In genomic region chr14:74418031-74418430, GRCh38 we compare ENCODE assay signal across 31 cellular contexts. TPM values are rescaled to one million over a fixed set of nuclear protein-coding genes. Genes with fewer than 3 reads are reported as not detected.
"Had no signal": no experiment of that assay in that cellular context is flagged by ENCODE, and none has a peak within 500 bp of the region (broad histone marks: within the 10 kb centered on the region; RNA-seq: fewer than 3 reads in every experiment).

No MANE protein-coding gene starts in this region.

- H3K27ac Mint-ChIP-seq: activated B cell treated with CpG ODN at 0.5 μM for 24 hours; activated CD4-positive, alpha-beta memory T cell treated with anti-CD3 and anti-CD28 coated beads for 36 hours; activated CD4-positive, alpha-beta T cell treated with anti-CD3 and anti-CD28 coated beads, Interleukin-2, amount 10 ng/mL, durations not matched to agents 7 days and 5 days; activated naive CD4-positive, alpha-beta T cell treated with anti-CD3 and anti-CD28 coated beads for 36 hours; activated naive CD8-positive, alpha-beta T cell treated with anti-CD3 and anti-CD28 coated beads for 36 hours; T-helper 17 cell had no signal

- H3K36me3 ChIP-seq: brain microvascular endothelial cell had no signal

- H3K27ac ChIP-seq: brain microvascular endothelial cell, SK-N-MC had no signal

- H3K4me3 ChIP-seq: SK-N-MC had no signal

- ATAC-seq: activated T-cell treated with anti-CD3 and anti-CD28 coated beads, Interleukin-2, amount 50 U/mL, for 4 hours; Panc1; Right ventricle myocardium inferior; T-helper 17 cell had no signal

- H3K4me1 Mint-ChIP-seq: activated B cell treated with CpG ODN at 0.5 μM for 24 hours; activated CD4-positive, alpha-beta T cell treated with anti-CD3 and anti-CD28 coated beads, Interleukin-2, amount 10 ng/mL, durations not matched to agents 7 days and 5 days; activated naive CD8-positive, alpha-beta T cell treated with anti-CD3 and anti-CD28 coated beads for 36 hours; T-helper 17 cell had no signal

- DNase-seq: activated B cell treated with CpG ODN at 0.5 μM for 24 hours; activated CD4-positive, alpha-beta memory T cell treated with anti-CD3 and anti-CD28 coated beads for 36 hours; activated CD4-positive, alpha-beta T cell treated with anti-CD3 and anti-CD28 coated beads, Interleukin-2, amount 10 ng/mL, durations not matched to agents 7 days and 5 days; activated CD8-positive, alpha-beta memory T cell treated with anti-CD3 and anti-CD28 coated beads for 24 hours; activated effector memory CD4-positive, alpha-beta T cell treated with anti-CD3 and anti-CD28 coated beads, Interleukin-2, amount 50 U/mL, for 16 hours; activated naive CD4-positive, alpha-beta T cell treated with anti-CD3 and anti-CD28 coated beads for 36 hours; activated naive CD8-positive, alpha-beta T cell treated with anti-CD3 and anti-CD28 coated beads for 36 hours; activated T-cell treated with anti-CD3 and anti-CD28 coated beads, Interleukin-2, amount 50 U/mL, for 4 hours; brain microvascular endothelial cell; cerebellar nuclear complex; KG1; NCI-H1092; NCI-H1417; NCI-H1930; NCI-H2171; NCI-H2227 treated with DMSO at 0.1 percent for 48 hours; NCI-H526; NCI-H774; NK-92 treated with Interleukin-12 subunit alpha and Interleukin-12 subunit beta, amount 100 ng/mL, for 24 hours; OCI-M1; RPMI8226; SW 1271; T-helper 17 cell; T-helper 9 cell had no signal

- H3K4me3 Mint-ChIP-seq: activated B cell treated with CpG ODN at 0.5 μM for 24 hours; activated CD4-positive, alpha-beta memory T cell treated with anti-CD3 and anti-CD28 coated beads for 36 hours; activated CD4-positive, alpha-beta T cell treated with anti-CD3 and anti-CD28 coated beads, Interleukin-2, amount 10 ng/mL, durations not matched to agents 7 days and 5 days; activated naive CD4-positive, alpha-beta T cell treated with anti-CD3 and anti-CD28 coated beads for 36 hours; activated naive CD8-positive, alpha-beta T cell treated with anti-CD3 and anti-CD28 coated beads for 36 hours; activated T-cell treated with anti-CD3 and anti-CD28 coated beads, Interleukin-2, amount 50 U/mL, for 4 hours; T-helper 17 cell had no signal

- H3K9me3 Mint-ChIP-seq: activated B cell treated with CpG ODN at 0.5 μM for 24 hours; activated CD4-positive, alpha-beta T cell treated with anti-CD3 and anti-CD28 coated beads, Interleukin-2, amount 10 ng/mL, durations not matched to agents 7 days and 5 days; activated naive CD4-positive, alpha-beta T cell treated with anti-CD3 and anti-CD28 coated beads for 36 hours; activated naive CD8-positive, alpha-beta T cell treated with anti-CD3 and anti-CD28 coated beads for 36 hours had no signal

- H3K36me3 Mint-ChIP-seq: activated CD4-positive, alpha-beta memory T cell treated with anti-CD3 and anti-CD28 coated beads for 36 hours; activated naive CD8-positive, alpha-beta T cell treated with anti-CD3 and anti-CD28 coated beads for 36 hours had no signal

RNA-seq across cellular contexts. Expression of gene SYNDIG1L, which starts 8.0 kb away (rescaled TPM):
- total RNA-seq: activated B cell treated with CpG ODN at 0.5 μM for 24 hours; activated CD4-positive, alpha-beta memory T cell treated with anti-CD3 and anti-CD28 coated beads for 36 hours; activated CD4-positive, alpha-beta T cell treated with anti-CD3 and anti-CD28 coated beads, Interleukin-2, amount 10 ng/mL, durations not matched to agents 7 days and 5 days; activated naive CD4-positive, alpha-beta T cell treated with anti-CD3 and anti-CD28 coated beads for 36 hours; activated naive CD8-positive, alpha-beta T cell treated with anti-CD3 and anti-CD28 coated beads for 36 hours; activated T-cell treated with anti-CD3 and anti-CD28 coated beads, Interleukin-2, amount 50 U/mL, for 4 hours; cardiac septum; LHCN-M2; M059J; NCI-H460; Right ventricle myocardium inferior; T-helper 17 cell had no signal
